Comparison of ENCODE assay signal across 1 cellular context in the genomic region with DNA sequence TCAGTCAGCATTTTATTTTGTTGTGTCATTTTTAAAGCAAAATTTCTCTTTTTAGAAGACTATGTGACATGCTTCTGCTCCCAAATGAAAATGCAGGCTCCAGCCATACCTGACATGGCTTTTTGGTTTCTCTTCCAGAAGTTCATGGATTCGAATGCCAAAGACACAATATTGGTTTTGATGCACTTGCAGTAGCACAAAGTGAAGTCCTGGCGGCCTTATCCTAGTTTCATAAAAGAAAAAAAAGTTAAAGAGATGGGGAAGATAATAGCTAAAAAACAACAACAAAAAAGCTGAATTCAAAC.
TF ChIP-seq lines count a peak whose summit lies in the region.

No MANE protein-coding gene starts in this region.

TF ChIP-seq in IMR-90, 13 proteins besides CTCF, POLR2A, EP300 and RAD21 (continued from another document):
- TF ChIP-seq MAFK (IDR thresholded peaks at IDR 0.05; ENCODE audit: low read depth, low read length), result peak; percentile 26; the same call in 1 of the 2 replicates
